ENCODE assay signal across 37 cellular contexts in the genomic region with DNA sequence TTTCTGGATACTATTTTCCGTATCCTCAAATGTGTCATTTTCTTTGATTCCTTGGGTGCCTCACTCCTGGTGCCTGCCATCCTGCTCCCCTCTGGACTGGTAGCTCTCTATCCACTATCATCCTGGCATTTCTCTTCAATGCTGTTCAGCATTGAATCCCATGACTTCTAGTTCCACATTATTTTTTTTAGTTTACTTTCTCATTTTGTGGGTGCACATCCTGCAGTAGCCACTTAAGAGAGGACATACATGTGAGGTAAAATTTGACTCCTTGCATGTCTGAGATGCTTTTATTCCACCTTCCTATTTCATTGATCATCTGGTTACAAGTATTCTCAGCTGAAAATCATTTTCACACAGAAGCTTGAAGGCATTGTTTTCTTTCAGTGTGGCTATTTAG. TPM values are rescaled to one million over a fixed set of nuclear protein-coding genes. Genes with fewer than 3 reads are reported as not detected.
"Had no signal": no experiment of that assay in that cellular context is flagged by ENCODE, and none has a peak within 500 bp of the region (broad histone marks: within the 10 kb centered on the region; RNA-seq: fewer than 3 reads in every experiment).

No MANE protein-coding gene starts in this region.

- H3K4me3 ChIP-seq: MG63 had no signal

- H3K36me3 ChIP-seq: MG63 had no signal

- H3K9me3 ChIP-seq: MG63 had no signal

- DNase-seq: Karpas-422, Kasumi-1, MG63, MM.1S, MV-4-11, NCI-H1048, NCI-H1092, NCI-H1092 treated with DMSO at 0.1 percent for 48 hours, NCI-H1105, NCI-H1105 treated with DMSO at 0.1 percent for 48 hours, NCI-H1417, NCI-H1417 treated with DMSO at 0.1 percent for 48 hours, NCI-H1436, NCI-H1436 treated with DMSO at 0.1 percent for 48 hours, NCI-H146, NCI-H1694, NCI-H1694 treated with DMSO at 0.1 percent for 48 hours, NCI-H187, NCI-H187 treated with DMSO at 0.1 percent for 48 hours, NCI-H1930, NCI-H2029, NCI-H2029 treated with DMSO at 0.1 percent for 48 hours, NCI-H2081, NCI-H2081 treated with DMSO at 0.1 percent for 48 hours, NCI-H2107, NCI-H2171, NCI-H2171 treated with DMSO at 0.1 percent for 48 hours, NCI-H2227 treated with DMSO at 0.1 percent for 48 hours, NCI-H226, NCI-H345, NCI-H446, NCI-H446 treated with DMSO at 0.1 percent for 48 hours, NCI-H510A, NCI-H510A treated with DMSO at 0.1 percent for 48 hours had no signal

- H3K27me3 ChIP-seq: MG63 had no signal

RNA-seq across cellular contexts. Expression of a gene that starts 19.1 kb away (rescaled TPM):
- total RNA-seq: LHCN-M2, M059J, MCF 10A had no signal

RNA-seq across cellular contexts. Expression of a gene that starts 38.0 kb away (rescaled TPM):
- total RNA-seq: LHCN-M2, M059J, MCF 10A had no signal
